ENCODE assay signal across 8 cellular contexts in the genomic region with DNA sequence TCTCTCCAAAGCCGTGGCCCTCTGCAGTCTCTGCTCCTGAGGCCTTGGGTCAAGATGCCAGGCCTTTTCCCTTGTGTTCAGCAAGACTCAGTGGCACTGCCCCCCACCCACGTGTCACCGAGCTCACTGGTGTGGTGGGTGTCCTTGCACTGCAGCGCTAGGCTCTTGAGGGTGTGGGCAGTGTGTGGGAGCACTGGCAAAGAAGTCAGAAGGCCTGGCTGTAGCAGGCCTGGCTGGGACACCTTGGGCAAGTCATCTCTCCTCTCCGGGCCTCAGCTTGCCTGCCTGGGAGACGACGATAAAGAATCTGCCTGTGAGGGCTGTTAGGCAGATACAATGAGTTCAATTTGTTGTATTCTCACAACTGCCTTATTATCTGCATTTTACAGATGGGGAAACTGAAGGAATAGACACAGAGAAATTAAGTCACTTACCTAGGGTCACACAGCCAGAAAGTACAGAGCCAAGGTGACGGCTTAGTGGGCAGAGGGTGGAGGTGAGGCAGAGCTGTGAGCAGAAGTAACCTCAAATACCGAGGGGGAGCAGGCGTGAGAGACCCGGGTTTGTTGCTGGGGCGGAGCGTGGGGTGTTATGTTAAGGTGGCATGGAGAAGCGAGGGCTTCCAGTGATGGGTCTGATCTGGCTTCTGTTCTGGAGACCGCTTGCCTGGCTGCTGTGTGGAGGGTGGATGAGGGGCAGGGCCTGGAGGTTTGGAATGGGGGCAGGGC. TPM values are rescaled to one million over a fixed set of nuclear protein-coding genes. Genes with fewer than 3 reads are reported as not detected.
DNase-seq lines count a peak whose midpoint lies in the region; ATAC-seq, FAIRE-seq and TF ChIP-seq lines count a peak whose summit lies in the region.

No MANE protein-coding gene starts in this region.

- peak overlapping the region; percentile 59 for H4K91ac ChIP-seq in H1 (replicated peaks; ENCODE audit: insufficient read length, low read length)

- H3K9ac ChIP-seq in H1 (replicated peaks in 1 of 4; ENCODE audit: extremely low read depth in 1 of 4, low read depth in 3 of 4, low read length in 3 of 4): peak overlapping the region in 1 of 4 experiments; percentile 42; a peak in 2 of 7 replicates

- H3K36me3 Mint-ChIP-seq in CD8-positive, alpha-beta T cell: peaks cover 6% of the 10 kb centered on the region
- H3K36me3 Mint-ChIP-seq in T-helper 17 cell (ENCODE audit: low read depth): peaks cover 4% of the 10 kb centered on the region

- peak in 4 of 7 experiments; percentile 38 to 65 (median 60) for DNase-seq in CD8-positive, alpha-beta T cell
- DNase-seq in T-helper 17 cell (no peak), H1 (ENCODE audit: low read depth in 1 of 2, low spot score in 2 of 2) (no peak), pancreas (peak in 1 of 6 donors; percentile 48)

- H3K14ac ChIP-seq in H1 (ENCODE audit: insufficient read length): no peak overlapping the region

- H2BK120ac ChIP-seq in H1 (replicated peaks; ENCODE audit: low read depth, low read length): no peak overlapping the region

- no peak for TF ChIP-seq RAD21 in H1 (IDR thresholded peaks at IDR 0.05 in 1 of 2, conservative IDR thresholded peaks at IDR 0.05 in 1 of 2; ENCODE audit: low read depth in 2 of 2, low read length in 2 of 2)

- H3K4me3 Mint-ChIP-seq in CD8-positive, alpha-beta T cell: peak overlapping the region; percentile 89
- peak overlapping the region; percentile 92 for H3K4me3 Mint-ChIP-seq in T-helper 17 cell

- peaks cover 3 to 10% of the 10 kb centered on the region in 2 experiments for H4K20me1 ChIP-seq in H1 (replicated peaks in 1 of 2; ENCODE audit: control insufficient read depth in 1 of 2, insufficient read depth in 2 of 2, low read length in 2 of 2)

- no peak overlapping the region; the same call in 1 of the 2 replicates for H3K18ac ChIP-seq in H1 (ENCODE audit: extremely low read depth, low read length)

- peak overlapping the region; percentile 84 for H3K27ac Mint-ChIP-seq in CD8-positive, alpha-beta T cell
- peak overlapping the region; percentile 82 for H3K27ac Mint-ChIP-seq in T-helper 17 cell

- H3K23ac ChIP-seq in H1 (ENCODE audit: insufficient read length): no peak overlapping the region

- FAIRE-seq in H1 (lab: Jason Lieb, UNC) (no peak), pancreas (lab: Jason Lieb, UNC) (no peak)

- intact Hi-C loops in CD8-positive, alpha-beta T cell (cut with DNase I, micrococcal nuclease): loop anchor here (2.0 to 10.0 kb wide), 7 partner anchors 36 to 1114 kb away; a partner anchor contains a TSS
- intact Hi-C loops in pancreas (cut with DNase I): no loop called here

- no peak for TF ChIP-seq CTCF in CD8-positive, alpha-beta T cell (IDR thresholded peaks at IDR 0.05)
- TF ChIP-seq CTCF in H1 (IDR thresholded peaks at IDR 0.05; ENCODE audit: control extremely low read depth in 1 of 3, insufficient read depth in 1 of 3, low read depth in 1 of 3, low read length in 3 of 3) (no peak), pancreas (IDR thresholded peaks at IDR 0.05) (no peak)

- no peak for TF ChIP-seq EP300 in H1 (IDR thresholded peaks at IDR 0.05; ENCODE audit: borderline replicate concordance in 1 of 2, low read depth in 2 of 2, low read length in 2 of 2)

- TF ChIP-seq POLR2A in H1 (IDR thresholded peaks at IDR 0.05; ENCODE audit: control extremely low read depth in 1 of 2, low read depth in 2 of 2, low read length in 2 of 2): no peak

- H3K23me2 ChIP-seq in H1 (ENCODE audit: low read depth, low read length): peaks cover 7% of the 10 kb centered on the region; the same call in 1 of the 2 replicates

- 0 out of 2 replicates have a peak overlapping the region, but pooled peaks have one; percentile 75 for H2BK12ac ChIP-seq in H1 (ENCODE audit: low read depth, low read length)

- H3K4ac ChIP-seq in H1 (replicated peaks; ENCODE audit: insufficient read length, low read depth, low read length): peak overlapping the region; percentile 84

- H2AFZ ChIP-seq in H1 (ENCODE audit: low read length): no peak overlapping the region

- H3K4me1 Mint-ChIP-seq in CD8-positive, alpha-beta T cell (ENCODE audit: low read depth): peaks cover 67% of the 10 kb centered on the region
- H3K4me1 Mint-ChIP-seq in T-helper 17 cell: peaks cover 35% of the 10 kb centered on the region

- no peaks in the 10 kb centered on the region for H3K27me3 ChIP-seq in CD8-positive, alpha-beta T cell (ENCODE audit: insufficient read depth, low read length)
- H3K27me3 ChIP-seq in H1 (replicated peaks in 1 of 4; ENCODE audit: control insufficient read depth in 3 of 4, extremely low read depth in 1 of 4, insufficient read depth in 3 of 4, low read length in 3 of 4) (no peaks in the 10 kb centered on the region; a peak in 1 of 7 replicates), pancreas (no peaks in the 10 kb centered on the region)

- H3K4me3 ChIP-seq in CD8-positive, alpha-beta T cell (ENCODE audit: low read depth, low read length): peak overlapping the region; percentile 66
- H3K4me3 ChIP-seq in H1 (ENCODE audit: extremely low read depth in 1 of 4, insufficient read depth in 2 of 4, low read depth in 3 of 4, low read length in 4 of 4) (peak overlapping the region in 3 of 4 experiments; percentile 73 to 95 (median 77); a peak in 6 of 8 replicates), pancreas (peak overlapping the region in 3 of 4 donors; percentile 55 to 74 (median 56))

- H2BK20ac ChIP-seq in H1 (ENCODE audit: low read length): no peak overlapping the region

- peaks cover 64% of the 10 kb centered on the region for H3K4me1 ChIP-seq in CD8-positive, alpha-beta T cell (ENCODE audit: insufficient read depth, low read length)
- H3K4me1 ChIP-seq in H1 (replicated peaks in 1 of 4; ENCODE audit: control insufficient read depth in 3 of 4, insufficient read depth in 4 of 4, low read length in 3 of 4) (peaks cover 0 to 36% (median 21%) of the 10 kb centered on the region in 4 experiments; a peak in 6 of 7 replicates), pancreas (peaks cover 0 to 6% (median 3%) of the 10 kb centered on the region in 3 donors)

- H4K8ac ChIP-seq in H1 (ENCODE audit: extremely low read depth, insufficient read depth, low read length): no peak overlapping the region

- 0 out of 2 replicates have a peak overlapping the region, but pooled peaks have one; percentile 72 for H2BK15ac ChIP-seq in H1 (ENCODE audit: low read length)

- H3K56ac ChIP-seq in H1 (replicated peaks; ENCODE audit: insufficient read length, low read depth, low read length): no peak overlapping the region

- H3K4me2 ChIP-seq in H1 (ENCODE audit: insufficient read depth in 1 of 2, low read depth in 2 of 2, low read length in 2 of 2): peak overlapping the region; percentile 69 to 93

- no peaks in the 10 kb centered on the region for H3K9me3 Mint-ChIP-seq in CD8-positive, alpha-beta T cell

- 87% methylated on average over 15 of the region's 15 CpGs; no CpG with 5 or more reads in 1 of the 2 experiments for WGBS in H1 (ENCODE audit: extremely low coverage in 1 of 2, insufficient coverage in 1 of 2, insufficient read length in 1 of 2, insufficient replicate concordance in 2 of 2, low coverage in 1 of 2, low lambda C conversion rate in 2 of 2, missing lambda C conversion rate in 1 of 2), 2 experiments
- 68 to 71% methylated on average over 15 of the region's 15 CpGs for WGBS in pancreas, 2 donors

- H2BK5ac ChIP-seq in H1 (ENCODE audit: low read depth, low read length): no peak overlapping the region; the same call in 1 of the 2 replicates

- peak overlapping the region; percentile 77; the same call in 1 of the 2 replicates for H2AK5ac ChIP-seq in H1 (ENCODE audit: low read depth, low read length)

- no peak overlapping the region for H4K5ac ChIP-seq in H1 (ENCODE audit: insufficient read length, low read depth, low read length)

- CTCF ChIA-PET in CD8-positive, alpha-beta T cell (lab: Charles Lee): interaction anchor here (0.9 to 4.9 kb wide), 3 partner anchors 11 to 75 kb away, joined by 3 to 72 read pairs (median 3); no protein-coding TSS in a partner anchor
- CTCF ChIA-PET in H1 (lab: Charles Lee; ENCODE audit: partially characterized antibody): interaction anchor here (1.3 to 2.6 kb wide), 5 partner anchors 9 to 931 kb away, joined by 3 to 12 read pairs (median 5); no protein-coding TSS in a partner anchor

- ATAC-seq in CD8-positive, alpha-beta T cell: peak; percentile 30
- ATAC-seq in T-helper 17 cell (peak; percentile 24), pancreas (no peak), HG02798 (IDR thresholded peaks at IDR 0.05; ENCODE audit: poor library complexity, unreplicated experiment) (no peak), GM18873 (IDR thresholded peaks at IDR 0.05; ENCODE audit: low FRiP score, unreplicated experiment) (no peak), HG03469 (IDR thresholded peaks at IDR 0.05; ENCODE audit: unreplicated experiment) (no peak), HG03280 (IDR thresholded peaks at IDR 0.05; ENCODE audit: unreplicated experiment) (no peak)

- H3K79me2 ChIP-seq in H1 (ENCODE audit: control insufficient read depth in 1 of 2, insufficient read depth in 2 of 2, low read length in 2 of 2): peaks cover 0 to 22% of the 10 kb centered on the region in 2 experiments; a peak in 1 of 4 replicates

- H3K27me3 Mint-ChIP-seq in CD8-positive, alpha-beta T cell (ENCODE audit: low read depth): no peaks in the 10 kb centered on the region
- H3K27me3 Mint-ChIP-seq in T-helper 17 cell: no peaks in the 10 kb centered on the region

- peak overlapping the region; percentile 45 for H3K27ac ChIP-seq in CD8-positive, alpha-beta T cell (ENCODE audit: low read depth, low read length)
- H3K27ac ChIP-seq in H1 (ENCODE audit: low read depth, low read length) (no peak overlapping the region), pancreas (peak overlapping the region in 2 of 4 donors; percentile 42 to 57)

- H3K79me1 ChIP-seq in H1 (ENCODE audit: low read depth, low read length): peaks cover 16% of the 10 kb centered on the region

- POLR2A ChIA-PET in CD8-positive, alpha-beta T cell (lab: Charles Lee): interaction anchor here (0.6 to 3.0 kb wide), 4 partner anchors 11 to 113 kb away, joined by 3 to 21 read pairs (median 4); no protein-coding TSS in a partner anchor
- POLR2A ChIA-PET in H1 (lab: Charles Lee; ENCODE audit: partially characterized antibody): interaction anchor here (0.6 to 2.5 kb wide), 7 partner anchors 9 to 185 kb away, joined by 3 to 15 read pairs (median 4); a partner anchor contains a TSS

- no peaks in the 10 kb centered on the region for H3K9me3 ChIP-seq in CD8-positive, alpha-beta T cell (ENCODE audit: low read length)
- H3K9me3 ChIP-seq in T-helper 17 cell (ENCODE audit: control insufficient read depth, low read length, poor library complexity, severe bottlenecking): no peaks in the 10 kb centered on the region
- H3K9me3 ChIP-seq in H1 (ENCODE audit: insufficient read depth in 2 of 2, low read depth in 1 of 2, low read length in 1 of 2): no peaks in the 10 kb centered on the region
- H3K9me3 ChIP-seq in pancreas: no peaks in the 10 kb centered on the region

- H3K36me3 ChIP-seq in CD8-positive, alpha-beta T cell (ENCODE audit: insufficient read depth, low read length): no peaks in the 10 kb centered on the region
- H3K36me3 ChIP-seq in H1 (ENCODE audit: control insufficient read depth in 2 of 4, insufficient read depth in 4 of 4, low read length in 3 of 4) (peaks cover 0 to 5% (median 2%) of the 10 kb centered on the region in 4 experiments; a peak in 3 of 8 replicates), pancreas (no peaks in the 10 kb centered on the region)

RNA-seq across cellular contexts. Expression of a gene that starts 1.3 kb away (rescaled TPM):
- 1 to 10 TPM; 9.5 to 9.8 TPM for total RNA-seq in CD8-positive, alpha-beta T cell
- total RNA-seq in T-helper 17 cell (10 to 100 TPM; 14.2 to 19.3 TPM), pancreas (10 to 100 TPM; 12.4 to 26.6 (median 15.3) TPM)
- total RNA-seq in H1 (2021; fragmentation: NEBNext Ultra II Directional; extraction: Animal tissue kit (Norgen Biotek cat#: 25700)): 53.7 and 54.7 TPM in 2 replicates
- polyA plus RNA-seq in H1 (2011; rRNA removed) (41.5 and 54.8 TPM in 2 replicates), pancreas (10 to 100 TPM; 22.8 to 30.1 TPM)
- 55.9 TPM for polyA plus RNA-seq in H1 (2011; cell fraction: cytosol; rRNA removed)
- 75.9 TPM for polyA plus RNA-seq in H1 (2011; cell fraction: nucleus; rRNA removed)
- polyA plus RNA-seq in H1 (2012, experiment 1 of 2): 34.3 to 51.2 TPM (median 49.7 TPM) in 4 replicates
- polyA plus RNA-seq in H1 (2012, experiment 2 of 2): 65.9 TPM
- 29.8 TPM for polyA plus RNA-seq in H1 (2013, experiment 1 of 2)
- polyA plus RNA-seq in H1 (2013, experiment 2 of 2): 33.1 TPM
- polyA minus RNA-seq in H1 (2011; rRNA and poly(A)+ RNA removed): 50.7 and 74.4 TPM in 2 replicates
- 32.1 TPM for polyA minus RNA-seq in H1 (2011; cell fraction: cytosol; rRNA and poly(A)+ RNA removed)
- polyA minus RNA-seq in H1 (2011; cell fraction: nucleus; rRNA and poly(A)+ RNA removed): 29.1 TPM

RNA-seq across cellular contexts. Expression of a gene that starts 18.2 kb away (rescaled TPM):
- not detected for total RNA-seq in CD8-positive, alpha-beta T cell
- total RNA-seq in T-helper 17 cell: not detected
- 0.63 and 0.97 TPM in 2 replicates for total RNA-seq in H1 (2021; fragmentation: NEBNext Ultra II Directional; extraction: Animal tissue kit (Norgen Biotek cat#: 25700))
- 1.3 and 1.9 TPM in 2 replicates for polyA plus RNA-seq in H1 (2011; rRNA removed)
- polyA plus RNA-seq in H1 (2011; cell fraction: cytosol; rRNA removed): 3.3 TPM
- 4.1 TPM for polyA plus RNA-seq in H1 (2011; cell fraction: nucleus; rRNA removed)
- polyA plus RNA-seq in H1 (2012, experiment 1 of 2): 2.1 to 3.5 TPM (median 2.7 TPM) in 4 replicates
- 1.1 TPM for polyA plus RNA-seq in H1 (2012, experiment 2 of 2)
- 0.53 TPM for polyA plus RNA-seq in H1 (2013, experiment 1 of 2)
- 0.77 TPM for polyA plus RNA-seq in H1 (2013, experiment 2 of 2)
- polyA minus RNA-seq in H1 (2011; rRNA and poly(A)+ RNA removed): 0.54 and 0.80 TPM in 2 replicates
- not detected for polyA minus RNA-seq in H1 (2011; cell fraction: cytosol; rRNA and poly(A)+ RNA removed)
- 1.00 TPM for polyA minus RNA-seq in H1 (2011; cell fraction: nucleus; rRNA and poly(A)+ RNA removed)
- under 1 TPM in 1 of 6 donors, not detected in 5; 0.04 TPM for total RNA-seq in pancreas
- 1 to 10 TPM in 1 of 2 donors, under 1 TPM in 1; 0.30 to 1.5 TPM for polyA plus RNA-seq in pancreas

RNA-seq across cellular contexts. Expression of a gene that starts 18.3 kb away (rescaled TPM):
- total RNA-seq in CD8-positive, alpha-beta T cell: not detected
- total RNA-seq in T-helper 17 cell (not detected), pancreas (under 1 TPM in 5 of 6 donors, not detected in 1; 0.14 to 0.41 (median 0.35) TPM)
- total RNA-seq in H1 (2021; fragmentation: NEBNext Ultra II Directional; extraction: Animal tissue kit (Norgen Biotek cat#: 25700)): 5.9 and 6.9 TPM in 2 replicates
- polyA plus RNA-seq in H1 (2011; rRNA removed) (4.2 and 8.9 TPM in 2 replicates), pancreas (1 to 10 TPM; 3.6 to 6.6 TPM)
- polyA plus RNA-seq in H1 (2011; cell fraction: cytosol; rRNA removed): 5.6 TPM
- 4.7 TPM for polyA plus RNA-seq in H1 (2011; cell fraction: nucleus; rRNA removed)
- polyA plus RNA-seq in H1 (2012, experiment 1 of 2): 4.3 to 7.8 TPM (median 6.9 TPM) in 4 replicates
- 8.0 TPM for polyA plus RNA-seq in H1 (2012, experiment 2 of 2)
- 6.2 TPM for polyA plus RNA-seq in H1 (2013, experiment 1 of 2)
- polyA plus RNA-seq in H1 (2013, experiment 2 of 2): 5.8 TPM
- 0.41 and 0.54 TPM in 2 replicates for polyA minus RNA-seq in H1 (2011; rRNA and poly(A)+ RNA removed)
- 3.1 TPM for polyA minus RNA-seq in H1 (2011; cell fraction: cytosol; rRNA and poly(A)+ RNA removed)
- polyA minus RNA-seq in H1 (2011; cell fraction: nucleus; rRNA and poly(A)+ RNA removed): 2.5 TPM

RNA-seq across cellular contexts. Expression of a gene that starts 38.7 kb away (rescaled TPM):
- total RNA-seq in CD8-positive, alpha-beta T cell: under 1 TPM; 0.14 to 0.16 TPM
- total RNA-seq in T-helper 17 cell: under 1 TPM; 0.57 to 0.60 TPM
- 12.0 and 12.8 TPM in 2 replicates for total RNA-seq in H1 (2021; fragmentation: NEBNext Ultra II Directional; extraction: Animal tissue kit (Norgen Biotek cat#: 25700))
- 3.3 TPM in 2 replicates for polyA plus RNA-seq in H1 (2011; rRNA removed)
- polyA plus RNA-seq in H1 (2011; cell fraction: cytosol; rRNA removed): 3.3 TPM
- polyA plus RNA-seq in H1 (2011; cell fraction: nucleus; rRNA removed): 4.2 TPM
- polyA plus RNA-seq in H1 (2012, experiment 1 of 2): 7.7 to 10.1 TPM (median 8.3 TPM) in 4 replicates
- polyA plus RNA-seq in H1 (2012, experiment 2 of 2): 9.6 TPM
- 8.3 TPM for polyA plus RNA-seq in H1 (2013, experiment 1 of 2)
- polyA plus RNA-seq in H1 (2013, experiment 2 of 2): 8.3 TPM
- polyA minus RNA-seq in H1 (2011; rRNA and poly(A)+ RNA removed): 3.9 and 5.1 TPM in 2 replicates
- polyA minus RNA-seq in H1 (2011; cell fraction: cytosol; rRNA and poly(A)+ RNA removed): 6.2 TPM
- 5.3 TPM for polyA minus RNA-seq in H1 (2011; cell fraction: nucleus; rRNA and poly(A)+ RNA removed)
- 1 to 10 TPM in 2 of 6 donors, under 1 TPM in 4; 0.23 to 1.1 (median 0.42) TPM for total RNA-seq in pancreas
- polyA plus RNA-seq in pancreas: 1 to 10 TPM in 1 of 2 donors, under 1 TPM in 1; 0.72 to 3.2 TPM

Comparison
In these comparisons a context has a peak if more than half of its experiments do, and no peak if none do; other contexts are left out.
1. ATAC-seq: peak in CD8-positive, alpha-beta T cell (single experiment) and T-helper 17 cell (single experiment); none in pancreas (0 of 4), HG02798 (single experiment), GM18873 (single experiment), HG03469 (single experiment) and HG03280 (single experiment).
2. DNase-seq: peak in CD8-positive, alpha-beta T cell (4 of 7); none in T-helper 17 cell (0 of 3) and H1 (0 of 2).
3. intact Hi-C loops: an anchor here in CD8-positive, alpha-beta T cell (2.0 to 10.0 kb wide); none called in pancreas.
4. Peak in every context shown above with its lines, with median percentiles within 50 percentile points of each other: H3K4me3 ChIP-seq.